Comparison of ENCODE assay signal across 26 cellular contexts in genomic region chr2:232102380-232102779, GRCh38.
"Had no signal": no experiment of that assay in that cellular context is flagged by ENCODE, and none has a peak within 500 bp of the region (broad histone marks: within the 10 kb centered on the region; RNA-seq: fewer than 3 reads in every experiment).

No MANE protein-coding gene starts in this region.

- H3K9me3 ChIP-seq: Peyer's patch had no signal

- H3K4me3 ChIP-seq: Peyer's patch had no signal

- DNase-seq: activated CD4-positive, alpha-beta memory T cell treated with anti-CD3 and anti-CD28 coated beads for 36 hours; activated CD4-positive, alpha-beta T cell treated with anti-CD3 and anti-CD28 coated beads, Interleukin-2, amount 10 ng/mL, durations not matched to agents 7 days and 5 days; activated CD4-positive, CD25-positive, alpha-beta regulatory T cell; activated CD8-positive, alpha-beta memory T cell treated with anti-CD3 and anti-CD28 coated beads for 24 hours; activated effector memory CD4-positive, alpha-beta T cell treated with anti-CD3 and anti-CD28 coated beads, Interleukin-2, amount 50 U/mL, for 16 hours; activated naive CD4-positive, alpha-beta T cell treated with Interleukin-2 at 50 U/mL for 16 hours; activated T-cell treated with anti-CD3 and anti-CD28 coated beads, Interleukin-2, amount 50 U/mL, for 4 hours; amygdala; Kasumi-1; KBM-7; NCI-H1048; NCI-H146; NCI-H187 treated with DMSO at 0.1 percent for 48 hours; NCI-H2081 treated with DMSO at 0.1 percent for 48 hours; NCI-H526; NCI-H82; NK-92 treated with Interleukin-12 subunit alpha and Interleukin-12 subunit beta, amount 100 ng/mL, for 24 hours; Peyer's patch; Right ventricle myocardium superior; T-cell; T-helper 2 cell; T1000 had no signal

- H3K4me1 ChIP-seq: Peyer's patch had no signal

- H3K27me3 ChIP-seq: Peyer's patch had no signal

- ATAC-seq: activated naive CD4-positive, alpha-beta T cell treated with anti-CD3 and anti-CD28 coated beads, Interleukin-2, amount 50 U/mL, for 72 hours; activated T-cell treated with anti-CD3 and anti-CD28 coated beads, Interleukin-2, amount 50 U/mL, for 4 hours; T-cell had no signal

- FAIRE-seq: astrocyte had no signal

- H3K27ac ChIP-seq: Peyer's patch, RWPE1, VCaP had no signal
